16 cellular contexts compared by ENCODE assay signal in genomic region chr9:137787376-137787775, GRCh38.
"Had no signal": no experiment of that assay in that cellular context is flagged by ENCODE, and none has a peak within 500 bp of the region (broad histone marks: within the 10 kb centered on the region; RNA-seq: fewer than 3 reads in every experiment).

No MANE protein-coding gene starts in this region.

- H3K27me3 ChIP-seq: adrenal gland, breast epithelium, gastrocnemius medialis, heart left ventricle had no signal

- H3K9me3 Mint-ChIP-seq: activated naive CD4-positive, alpha-beta T cell treated with anti-CD3 and anti-CD28 coated beads, Interleukin-2, amount 50 U/mL, for 72 hours; natural killer cell had no signal

- H3K4me1 Mint-ChIP-seq: activated CD4-positive, alpha-beta T cell treated with anti-CD3 and anti-CD28 coated beads for 36 hours had no signal

- ATAC-seq: activated CD4-positive, alpha-beta T cell treated with anti-CD3 and anti-CD28 coated beads for 36 hours; gastrocnemius medialis; natural killer cell had no signal

- H3K27ac ChIP-seq: adrenal gland, breast epithelium, gastrocnemius medialis, heart left ventricle, thoracic aorta had no signal

- H3K4me1 ChIP-seq: adrenal gland, breast epithelium, gastrocnemius medialis had no signal

- H3K27ac Mint-ChIP-seq: activated CD4-positive, alpha-beta T cell treated with anti-CD3 and anti-CD28 coated beads for 36 hours had no signal

- H3K4me3 Mint-ChIP-seq: activated CD4-positive, alpha-beta T cell treated with anti-CD3 and anti-CD28 coated beads for 36 hours; natural killer cell had no signal

- H3K9me3 ChIP-seq: adrenal gland, breast epithelium, gastrocnemius medialis, heart left ventricle, mucosa of descending colon, thoracic aorta had no signal

- H3K36me3 ChIP-seq: breast epithelium had no signal

- DNase-seq: activated CD4-positive, alpha-beta T cell treated with anti-CD3 and anti-CD28 coated beads for 36 hours; activated CD4-positive, alpha-beta T cell treated with anti-CD3 and anti-CD28 coated beads, Interleukin-2, amount 50 U/mL, for 48 hours; activated gamma-delta T cell treated with Interleukin-2 at 50 U/mL for 16 hours; adrenal gland; cortex of kidney; gastrocnemius medialis; heart left ventricle; mesenchymal stem cell; natural killer cell; small intestine; stimulated activated CD4-positive, alpha-beta T cell treated with anti-CD3 and anti-CD28 coated beads, Interleukin-15, amount 100 ng/mL, for 24 hours; stimulated activated CD4-positive, alpha-beta T cell treated with anti-CD3 and anti-CD28 coated beads, Interleukin-4, amount 100 ng/mL, for 1 hour had no signal

- H3K27me3 Mint-ChIP-seq: activated CD4-positive, alpha-beta T cell treated with anti-CD3 and anti-CD28 coated beads for 36 hours had no signal

- H3K4me3 ChIP-seq: adrenal gland, breast epithelium, gastrocnemius medialis, heart left ventricle, mucosa of descending colon, thoracic aorta had no signal
